Comparison of ENCODE assay signal across 9 cellular contexts in genomic region chr6:127120109-127120786, GRCh38. TPM values are rescaled to one million over a fixed set of nuclear protein-coding genes. Genes with fewer than 3 reads are reported as not detected.
DNase-seq lines count a peak whose midpoint lies in the region; ATAC-seq, FAIRE-seq and TF ChIP-seq lines count a peak whose summit lies in the region.
"Had no signal": no experiment of that assay in that cellular context is flagged by ENCODE, and none has a peak within 500 bp of the region (broad histone marks: within the 10 kb centered on the region; RNA-seq: fewer than 3 reads in every experiment).

No MANE protein-coding gene starts in this region.

- H3K36me3 ChIP-seq in KMS-11 (ENCODE audit: insufficient read depth) = no peaks in the 10 kb centered on the region
- H3K36me3 ChIP-seq in esophagus muscularis mucosa = no peaks in the 10 kb centered on the region

- H3K4me2 ChIP-seq in KMS-11 = peak overlapping the region; percentile 63; the same call in 1 of the 2 replicates

- 9% methylated on average over 22 of the region's 34 CpGs for WGBS in esophagus muscularis mucosa

- H3K27me3 ChIP-seq in KMS-11 (ENCODE audit: insufficient read depth, low read depth) (peaks cover 12% of the 10 kb centered on the region; the same call in 1 of the 2 replicates), esophagus muscularis mucosa (peaks cover 0 to 22% (median 2%) of the 10 kb centered on the region in 4 donors)

- no peak overlapping the region for H3K9ac ChIP-seq in KMS-11

- no peak overlapping the region for H3K4me3 ChIP-seq in KMS-11 (IDR thresholded peaks at IDR 0.05; ENCODE audit: insufficient read depth, low read depth, low read length)
- peak overlapping the region; percentile 79 to 93 (median 86) for H3K4me3 ChIP-seq in esophagus muscularis mucosa

- TF ChIP-seq POLR2A in esophagus muscularis mucosa (IDR thresholded peaks at IDR 0.05; ENCODE audit: low read depth) = no peak
- TF ChIP-seq POLR2A in H54 (IDR thresholded peaks at IDR 0.05; ENCODE audit: low read depth, low read length) = no peak

- peak overlapping the region; percentile 41; the same call in 1 of the 2 replicates for H2AFZ ChIP-seq in KMS-11 (ENCODE audit: low read depth)

- TF ChIP-seq EP300 in esophagus muscularis mucosa (IDR thresholded peaks at IDR 0.05) = no peak

- DNase-seq in stimulated activated CD4-positive, alpha-beta T cell treated with anti-CD3 and anti-CD28 coated beads, Interleukin-15, amount 100 ng/mL, for 24 hours = peak; percentile 7
- no peak for DNase-seq in stimulated activated CD4-positive, alpha-beta T cell treated with anti-CD3 and anti-CD28 coated beads, Interleukin-12 subunit alpha, Interleukin-12 subunit beta, amount 100 ng/mL, for 4 hours
- DNase-seq in esophagus muscularis mucosa (ENCODE audit: extremely low spot score) = no peak
- peak; percentile 67 for DNase-seq in retina
- DNase-seq in NOMO-1 treated with dmso at 0.1 percent for 144 hours (lab: John Stamatoyannopoulos, UW; ENCODE audit: unreplicated experiment) = no peak
- DNase-seq in H54 (ENCODE audit: insufficient read length, low spot score) = no peak

- TF ChIP-seq CTCF in KMS-11 (conservative IDR thresholded peaks at IDR 0.05; ENCODE audit: low read depth, low read length) = no peak
- no peak for TF ChIP-seq CTCF in esophagus muscularis mucosa (IDR thresholded peaks at IDR 0.05)

- H3K27ac ChIP-seq in KMS-11 (no peak overlapping the region), esophagus muscularis mucosa (replicated peaks in 1 of 4) (peak overlapping the region; percentile 88 to 92 (median 88))

- no peak for ATAC-seq in GM18867 (IDR thresholded peaks at IDR 0.05; ENCODE audit: unreplicated experiment)

- intact Hi-C loops in esophagus muscularis mucosa (cut with DNase I) = loop anchor here (5.0 to 10.0 kb wide), 4 partner anchors 318 to 1125 kb away; no protein-coding TSS in a partner anchor

- H3K4me1 ChIP-seq in KMS-11 (ENCODE audit: low read depth, poor library complexity, severe bottlenecking) (no peaks in the 10 kb centered on the region), esophagus muscularis mucosa (peaks cover 25 to 78% (median 59%) of the 10 kb centered on the region in 4 donors)

- H4K20me1 ChIP-seq in KMS-11 (ENCODE audit: insufficient read depth) = no peaks in the 10 kb centered on the region

- no peak for FAIRE-seq in H54 (lab: Jason Lieb, UNC)
- FAIRE-seq: GM18507 had no signal

- H3K9me3 ChIP-seq in esophagus muscularis mucosa = no peaks in the 10 kb centered on the region

- no peaks in the 10 kb centered on the region for H3K79me2 ChIP-seq in KMS-11 (ENCODE audit: insufficient read depth, low read depth)

RNA-seq across cellular contexts. Expression of gene RSPO3, which starts 1.8 kb away (rescaled TPM):
- total RNA-seq in esophagus muscularis mucosa = 100 to 1,000 TPM in 1 of 4 donors, 10 to 100 TPM in 3; 32.0 to 123 (median 47.7) TPM

Comparison
In these comparisons a context has a peak if more than half of its experiments do, and no peak if none do; other contexts are left out.
1. DNase-seq: peak in stimulated activated CD4-positive, alpha-beta T cell treated with anti-CD3 and anti-CD28 coated beads, Interleukin-15, amount 100 ng/mL, for 24 hours (single experiment) and retina (single experiment); none in stimulated activated CD4-positive, alpha-beta T cell treated with anti-CD3 and anti-CD28 coated beads, Interleukin-12 subunit alpha, Interleukin-12 subunit beta, amount 100 ng/mL, for 4 hours (single experiment), esophagus muscularis mucosa (single experiment), NOMO-1 treated with dmso at 0.1 percent for 144 hours (single experiment) and H54 (single experiment).